8 cellular contexts compared by ENCODE assay signal in genomic region chr13:75876371-75877050, GRCh38.
A peak's percentile ranks its signal among the peaks of the same experiment; 100 is the strongest.
DNase-seq lines count a peak whose midpoint lies in the region; ATAC-seq and TF ChIP-seq lines count a peak whose summit lies in the region.

No MANE protein-coding gene starts in this region.

- DNase-seq in A673 (ENCODE audit: low spot score) (peak; percentile 67), NCI-H1694 treated with DMSO at 0.1 percent for 48 hours (lab: John Stamatoyannopoulos, UW) (peak; percentile 74), UCSD-AML1 (lab: John Stamatoyannopoulos, UW; ENCODE audit: unreplicated experiment) (peak; percentile 51), MCF 10A (ENCODE audit: unreplicated experiment) (peak; percentile 80), inferior parietal cortex (ENCODE audit: extremely low spot score) (peak; percentile 89)
- peak; percentile 57 for DNase-seq in stimulated activated CD4-positive, alpha-beta T cell treated with anti-CD3 and anti-CD28 coated beads, Interleukin-15, amount 100 ng/mL, for 24 hours

- H3K4me3 ChIP-seq in A673 (ENCODE audit: low read depth, low read length, poor library complexity, severe bottlenecking), result no peak overlapping the region

- no peaks in the 10 kb centered on the region for H3K27me3 Mint-ChIP-seq in MCF 10A (ENCODE audit: insufficient read depth, unreplicated experiment)

- H3K9me3 ChIP-seq in A673 (ENCODE audit: low read depth, low read length, poor library complexity, severe bottlenecking), result no peaks in the 10 kb centered on the region

- H3K4me1 ChIP-seq in A673 (ENCODE audit: insufficient read depth, low read length, poor library complexity, severe bottlenecking), result no peaks in the 10 kb centered on the region

- H3K36me3 Mint-ChIP-seq in MCF 10A (ENCODE audit: insufficient read depth, unreplicated experiment), result peaks cover 3% of the 10 kb centered on the region

- H3K27ac Mint-ChIP-seq in MCF 10A (ENCODE audit: low read depth, unreplicated experiment), result no peak overlapping the region

- no peaks in the 10 kb centered on the region for H3K9me3 Mint-ChIP-seq in MCF 10A (ENCODE audit: unreplicated experiment)

- intact Hi-C loops in A673 (cut with micrococcal nuclease; ENCODE audit: unreplicated experiment) (loop anchor here (1.0 to 2.0 kb wide), 3 partner anchors 140 to 1026 kb away; no protein-coding TSS in a partner anchor), MCF 10A (cut with micrococcal nuclease) (loop anchor here (1.0 to 10.0 kb wide), 7 partner anchors 140 to 1027 kb away; partner anchors contain the start of gene KCTD12)

- CTCF ChIA-PET in A673 (lab: Charles Lee) (interaction anchor here (0.6 to 1.0 kb wide), 3 partner anchors 180 to 1100 kb away, joined by 3 to 5 read pairs (median 4); no protein-coding TSS in a partner anchor), MCF 10A (lab: Yijun Ruan, JAX) (interaction anchor here (0.6 to 7.3 kb wide), 43 partner anchors 8 to 1148 kb away, joined by 3 to 122 read pairs (median 4); no protein-coding TSS in a partner anchor)

- no peak overlapping the region for H3K27ac ChIP-seq in A673 (ENCODE audit: low read depth, low read length, poor library complexity, severe bottlenecking)

- ATAC-seq in GM18508 (IDR thresholded peaks at IDR 0.05; ENCODE audit: insufficient read depth, unreplicated experiment), result peak; percentile 81
- ATAC-seq in HG02943 (IDR thresholded peaks at IDR 0.05; ENCODE audit: low read depth, unreplicated experiment), result peak; percentile 83

- POLR2A ChIA-PET in A673 (lab: Charles Lee; ENCODE audit: low non-redundant PET), result interaction anchor here (0.5 kb wide), 1 partner anchor 336 kb away, joined by 3 read pairs; no protein-coding TSS in a partner anchor
- POLR2A ChIA-PET in MCF 10A (lab: Yijun Ruan, JAX), result interaction anchor here (1.4 to 3.3 kb wide), 3 partner anchors 597 to 1027 kb away, joined by 4 to 22 read pairs (median 9); no protein-coding TSS in a partner anchor

- no peak overlapping the region for H3K4me3 Mint-ChIP-seq in MCF 10A (ENCODE audit: unreplicated experiment)

- BruUV-seq in A673 (replicated peaks; lab: Mats Ljungman, UMichigan) (no TSS peak), MCF 10A (replicated peaks; lab: Mats Ljungman, UMichigan) (no TSS peak)

- H3K36me3 ChIP-seq in A673 (ENCODE audit: insufficient read depth, low read length, poor library complexity, severe bottlenecking), result no peaks in the 10 kb centered on the region

- TF ChIP-seq CTCF in A673 (conservative IDR thresholded peaks at IDR 0.05; ENCODE audit: low read depth, low read length) (peak; percentile 93), MCF 10A (IDR thresholded peaks at IDR 0.05; ENCODE audit: unreplicated experiment) (peak; percentile 90)

- peaks cover 10% of the 10 kb centered on the region for H3K27me3 ChIP-seq in A673 (replicated peaks; ENCODE audit: insufficient read depth, low read depth, low read length, poor library complexity)

- H3K4me1 Mint-ChIP-seq in MCF 10A (ENCODE audit: insufficient read depth, unreplicated experiment), result no peaks in the 10 kb centered on the region
